In genomic region chr9:87792831-87793288, GRCh38 we compare ENCODE assay signal across 8 cellular contexts.
DNase-seq lines count a peak whose midpoint lies in the region; ATAC-seq and TF ChIP-seq lines count a peak whose summit lies in the region.

No MANE protein-coding gene starts in this region.

- peak overlapping the region in 6 of 11 experiments; percentile 62 to 79 (median 74); a peak in 11 of 22 replicates for H3K9ac ChIP-seq in BLaER1 treated with 17β-estradiol and CSF1 and Interleukin-3, amounts not matched to agents 10 nM and 100 nM

- no peaks in the 10 kb centered on the region for H3K9me3 Mint-ChIP-seq in WTC11

- DNase-seq in WTC11 (ENCODE audit: low spot score) (no peak), fibroblast of gingiva (ENCODE audit: low read depth) (peak; percentile 89), psoas muscle (peak; percentile 77 to 80), NCI-H187 (lab: John Stamatoyannopoulos, UW) (no peak), hepatic stellate cell (ENCODE audit: low spot score) (no peak)

- intact Hi-C loops in psoas muscle (cut with DNase I), result no loop called here

- no peak overlapping the region; a peak in 1 of 20 replicates for H3K4me3 ChIP-seq in BLaER1 treated with 17β-estradiol and CSF1 and Interleukin-3, amounts not matched to agents 10 nM and 100 nM
- no peak overlapping the region for H3K4me3 ChIP-seq in psoas muscle

- no peaks in the 10 kb centered on the region for H4K20me1 ChIP-seq in BLaER1 treated with 17β-estradiol and CSF1 and Interleukin-3, amounts not matched to agents 10 nM and 100 nM

- TF ChIP-seq CTCF in WTC11 (IDR thresholded peaks at IDR 0.05) (no peak), psoas muscle (IDR thresholded peaks at IDR 0.05) (no peak)

- 61 to 68% (median 67%) methylated on average over 6 of the region's 6 CpGs for WGBS in psoas muscle, 3 donors

- peak overlapping the region in 10 of 11 experiments; percentile 2 to 83 (median 52); a peak in 17 of 22 replicates for H3K4me2 ChIP-seq in BLaER1 treated with 17β-estradiol and CSF1 and Interleukin-3, amounts not matched to agents 10 nM and 100 nM

- H3K4me1 Mint-ChIP-seq in WTC11, result no peaks in the 10 kb centered on the region

- peak overlapping the region in 9 of 11 experiments; percentile 44 to 94 (median 83); a peak in 18 of 22 replicates for H3K27ac ChIP-seq in BLaER1 treated with 17β-estradiol and CSF1 and Interleukin-3, amounts not matched to agents 10 nM and 100 nM
- no peak overlapping the region for H3K27ac ChIP-seq in psoas muscle

- H3K27me3 Mint-ChIP-seq in WTC11 (ENCODE audit: low read depth), result peaks cover 7% of the 10 kb centered on the region

- no peaks in the 10 kb centered on the region for H3K36me3 Mint-ChIP-seq in WTC11

- no peaks in the 10 kb centered on the region for H3K27me3 ChIP-seq in BLaER1 treated with 17β-estradiol and CSF1 and Interleukin-3, amounts not matched to agents 10 nM and 100 nM
- peaks cover 0 to 1% (median 0%) of the 10 kb centered on the region in 3 donors for H3K27me3 ChIP-seq in psoas muscle (ENCODE audit: insufficient read depth in 3 of 3, low read length in 2 of 3)

- H3K36me3 ChIP-seq in BLaER1 treated with 17β-estradiol and CSF1 and Interleukin-3, amounts not matched to agents 10 nM and 100 nM, result no peaks in the 10 kb centered on the region
- no peaks in the 10 kb centered on the region for H3K36me3 ChIP-seq in psoas muscle (ENCODE audit: insufficient read depth in 1 of 2, low read depth in 1 of 2)

- peaks cover 0 to 6% (median 0%) of the 10 kb centered on the region in 11 experiments; a peak in 1 of 22 replicates for H3K9me3 ChIP-seq in BLaER1 treated with 17β-estradiol and CSF1 and Interleukin-3, amounts not matched to agents 10 nM and 100 nM (replicated peaks in 1 of 11)
- H3K9me3 ChIP-seq in psoas muscle, result no peaks in the 10 kb centered on the region

- no peak overlapping the region for H3K27ac Mint-ChIP-seq in WTC11

- ATAC-seq in GM19463 (IDR thresholded peaks at IDR 0.05; ENCODE audit: unreplicated experiment) (peak; percentile 98), HG03575 (IDR thresholded peaks at IDR 0.05; ENCODE audit: extremely low read depth, insufficient number of reproducible peaks, low FRiP score, unreplicated experiment) (peak; percentile 91), WTC11 (peak; percentile 84), psoas muscle (peak; percentile 37 to 92 (median 86))

- no peak overlapping the region for H3K4me3 Mint-ChIP-seq in WTC11

- CTCF ChIA-PET in WTC11 (lab: Charles Lee), result interaction anchor here (0.6 to 1.5 kb wide), 8 partner anchors 8 to 450 kb away, joined by 3 to 7 read pairs (median 4); partner anchors contain the start of gene CTSL

- POLR2A ChIA-PET in WTC11 (lab: Charles Lee), result no interaction called here

- peaks cover 6 to 74% (median 32%) of the 10 kb centered on the region in 10 experiments; a peak in 18 of 20 replicates for H3K4me1 ChIP-seq in BLaER1 treated with 17β-estradiol and CSF1 and Interleukin-3, amounts not matched to agents 10 nM and 100 nM
- H3K4me1 ChIP-seq in psoas muscle, result no peaks in the 10 kb centered on the region

TF ChIP-seq in WTC11, 78 proteins besides CTCF, POLR2A, EP300 and RAD21:
- TF ChIP-seq ZNF263 (CRISPR knock-in tag; IDR thresholded peaks at IDR 0.05; ENCODE audit: low read depth), result no peak
TF ChIP-seq in WTC11: peak in this region for 0.

Comparison
In these comparisons a context has a peak if more than half of its experiments do, and no peak if none do; other contexts are left out.
1. DNase-seq: peak in fibroblast of gingiva (single experiment) and psoas muscle (2 of 2); none in WTC11 (single experiment), NCI-H187 (0 of 2) and hepatic stellate cell (single experiment).
2. Peak in every context shown above with its lines, with median percentiles within 50 percentile points of each other: ATAC-seq.